Comparison of ENCODE assay signal across 8 cellular contexts in the genomic region with DNA sequence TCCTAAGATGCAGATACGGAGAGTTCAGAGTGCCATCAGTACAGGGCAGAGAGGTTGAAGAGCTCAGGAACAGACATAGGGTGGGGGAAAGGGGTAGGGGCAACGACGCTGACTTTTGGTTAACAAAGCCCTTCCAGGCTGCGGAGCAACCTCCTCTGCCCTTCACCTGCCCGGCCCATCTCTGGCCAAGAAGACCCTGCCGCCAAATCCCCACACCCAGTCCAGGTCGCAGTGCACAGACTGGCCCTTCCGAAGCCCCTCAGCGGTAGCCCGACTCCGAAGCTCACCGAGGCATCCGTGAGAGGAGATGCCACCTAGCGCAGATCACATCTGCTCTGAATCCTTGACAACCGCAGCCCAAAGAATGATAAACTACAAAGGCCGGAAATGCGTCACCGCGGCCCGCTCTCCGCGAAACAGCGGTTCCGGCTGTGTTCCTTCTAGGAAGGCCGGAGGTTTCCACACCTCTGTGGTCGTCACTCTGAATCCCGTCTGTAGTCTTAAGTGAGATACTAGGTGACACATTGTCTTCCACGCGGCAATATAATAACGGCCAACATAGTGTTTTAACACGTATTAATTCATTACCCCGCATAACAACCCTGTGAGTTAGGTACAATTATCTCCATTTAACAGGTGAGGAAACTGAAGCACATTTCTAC. TPM values are rescaled to one million over a fixed set of nuclear protein-coding genes. Genes with fewer than 3 reads are reported as not detected.
DNase-seq lines count a peak whose midpoint lies in the region; ATAC-seq and TF ChIP-seq lines count a peak whose summit lies in the region.

A gene (minus strand): TSS at position 380 of the 662 bp plus-strand sequence. CDS start 7,225 bp downstream, outside the sequence.

- peaks cover 8 to 57% of the 10 kb centered on the region in 2 donors for H3K27me3 ChIP-seq in left lung

- no peaks in the 10 kb centered on the region for H3K9me3 ChIP-seq in left lung

- ATAC-seq in GM18511 (IDR thresholded peaks at IDR 0.05; ENCODE audit: unreplicated experiment) (peak; percentile 96), HG03045 (IDR thresholded peaks at IDR 0.05; ENCODE audit: unreplicated experiment) (peak; percentile 88), left lung (peak; percentile 97), GM21447 (IDR thresholded peaks at IDR 0.05; ENCODE audit: unreplicated experiment) (no peak)

- no peaks in the 10 kb centered on the region for H3K36me3 ChIP-seq in left lung

- H3K27ac ChIP-seq in left lung = no peak within 1 kb of the TSS

- peak within 1 kb of the TSS; percentile 48 to 85 for H3K4me3 ChIP-seq in left lung

- no peaks in the 10 kb centered on the region for H3K4me1 ChIP-seq in left lung

- DNase-seq in NCI-H2227 (lab: John Stamatoyannopoulos, UW; ENCODE audit: unreplicated experiment) (peak; percentile 96), dermis microvascular lymphatic vessel endothelial cell (ENCODE audit: low read depth in 2 of 2) (peak; percentile 33 to 49), left lung (peak; percentile 71 to 81)
- DNase-seq in activated CD4-positive, alpha-beta T cell treated with anti-CD3 and anti-CD28 coated beads, Interleukin-2, amount 50 U/mL, for 1 hour = peak; percentile 82
- peak; percentile 88 for DNase-seq in stimulated activated CD4-positive, alpha-beta T cell treated with anti-CD3 and anti-CD28 coated beads, Interleukin-1b, Interleukin-23, amount 100 ng/mL, for 48 hours

- no peak for TF ChIP-seq CTCF in left lung (IDR thresholded peaks at IDR 0.05)

- intact Hi-C loops in left lung (cut with DNase I) = no loop called here

RNA-seq across cellular contexts. Expression of the gene that starts here (rescaled TPM):
- total RNA-seq in dermis microvascular lymphatic vessel endothelial cell (under 0.01 and 0.26 TPM in 2 replicates), left lung (1 to 10 TPM; 1.2 to 5.2 TPM)

Comparison
In these comparisons a context has a peak if more than half of its experiments do, and no peak if none do; other contexts are left out.
1. Peak in DNase-seq in dermis microvascular lymphatic vessel endothelial cell; RNA of the gene not detected or under 1 TPM.
2. DNase-seq: peak in every context shown above with its lines; median percentile 96 in NCI-H2227; 88 in stimulated activated CD4-positive, alpha-beta T cell treated with anti-CD3 and anti-CD28 coated beads, Interleukin-1b, Interleukin-23, amount 100 ng/mL, for 48 hours; 82 in activated CD4-positive, alpha-beta T cell treated with anti-CD3 and anti-CD28 coated beads, Interleukin-2, amount 50 U/mL, for 1 hour; 76 in left lung; 41 in dermis microvascular lymphatic vessel endothelial cell.